Comparison of ENCODE assay signal across 26 cellular contexts in the genomic region with DNA sequence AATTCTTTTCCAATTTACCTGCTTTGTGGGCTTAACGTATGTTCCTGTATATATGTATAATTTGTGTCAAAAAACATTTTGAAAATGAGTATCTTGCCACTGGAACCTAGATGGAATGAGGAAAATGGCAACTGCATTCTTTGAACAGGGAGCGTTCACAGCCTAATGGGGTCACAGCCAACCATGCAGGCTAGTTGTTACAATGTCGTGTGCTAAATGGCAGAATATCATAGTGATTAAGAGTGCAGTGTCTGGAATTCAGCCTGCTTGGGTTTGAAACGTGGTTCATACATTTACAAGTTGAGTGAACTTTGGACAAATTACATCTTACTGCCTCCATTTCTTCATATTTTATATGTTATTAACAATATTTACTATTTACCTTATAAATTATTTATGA.
"Had no signal": no experiment of that assay in that cellular context is flagged by ENCODE, and none has a peak within 500 bp of the region (broad histone marks: within the 10 kb centered on the region; RNA-seq: fewer than 3 reads in every experiment).

No MANE protein-coding gene starts in this region.

- H3K27ac Mint-ChIP-seq: naive B cell; natural killer cell; stimulated activated effector memory CD8-positive, alpha-beta T cell treated with anti-CD3 and anti-CD28 coated beads, Interleukin-12 subunit alpha, Interleukin-12 subunit beta, amount 100 ng/mL, for 72 hours; stimulated activated naive B cell treated with anti-CD40 and anti-IgM and Interleukin-4, amounts not matched to agents 10 μg/mL and 1 μg/mL and 100 μg/mL, for 72 hours; stimulated activated naive CD8-positive, alpha-beta T cell treated with anti-CD3 and anti-CD28 coated beads, Interleukin-15, Interleukin-2, amounts not matched to agents 100 ng/mL and 50 ng/mL, for 24 hours had no signal

- H3K9me3 Mint-ChIP-seq: naive B cell; nephron; neural crest cell; stimulated activated naive B cell treated with anti-CD40 and anti-IgM and Interleukin-4, amounts not matched to agents 10 μg/mL and 1 μg/mL and 100 μg/mL, for 72 hours had no signal

- H3K27ac ChIP-seq: neutrophil, pancreas, psoas muscle, right lobe of liver, sigmoid colon, stomach, tibial artery, transverse colon, upper lobe of left lung, uterus had no signal

- H3K4me1 Mint-ChIP-seq: naive B cell; natural killer cell; stimulated activated effector memory CD8-positive, alpha-beta T cell treated with anti-CD3 and anti-CD28 coated beads, Interleukin-12 subunit alpha, Interleukin-12 subunit beta, amount 100 ng/mL, for 72 hours; stimulated activated naive B cell treated with anti-CD40 and anti-IgM and Interleukin-4, amounts not matched to agents 10 μg/mL and 1 μg/mL and 100 μg/mL, for 72 hours had no signal

- H3K36me3 ChIP-seq: neutrophil, pancreas, right lobe of liver, sigmoid colon, stomach, tibial artery, transverse colon, upper lobe of left lung, uterus had no signal

- DNase-seq: naive B cell; natural killer cell; nucleus accumbens; pancreas; psoas muscle; right cardiac atrium; right lobe of liver; sigmoid colon; small intestine; stimulated activated CD4-positive, alpha-beta T cell treated with anti-CD3 and anti-CD28 coated beads, Interleukin-15, amount 100 ng/mL, for 24 hours; stimulated activated CD4-positive, alpha-beta T cell treated with anti-CD3 and anti-CD28 coated beads, Interleukin-2, amount 100 ng/mL, for 24 hours; stimulated activated CD4-positive, alpha-beta T cell treated with anti-CD3 and anti-CD28 coated beads, Interleukin-2, amount 100 ng/mL, for 48 hours; stimulated activated CD4-positive, alpha-beta T cell treated with anti-CD3 and anti-CD28 coated beads, Interleukin-4, amount 100 ng/mL, for 24 hours; stimulated activated naive B cell treated with anti-CD40 and anti-IgM and Interleukin-4, amounts not matched to agents 10 μg/mL and 1 μg/mL and 100 μg/mL, for 72 hours; stimulated activated naive CD4-positive, alpha-beta T cell treated with Interleukin-2 at 50 U/mL for 16 hours; stomach; tibial artery; transverse colon; upper lobe of left lung; uterus had no signal

- H3K4me3 Mint-ChIP-seq: naive B cell; natural killer cell; nephron; neural crest cell; stimulated activated effector memory CD8-positive, alpha-beta T cell treated with anti-CD3 and anti-CD28 coated beads, Interleukin-12 subunit alpha, Interleukin-12 subunit beta, amount 100 ng/mL, for 72 hours; stimulated activated naive B cell treated with anti-CD40 and anti-IgM and Interleukin-4, amounts not matched to agents 10 μg/mL and 1 μg/mL and 100 μg/mL, for 72 hours; stimulated activated naive CD8-positive, alpha-beta T cell treated with anti-CD3 and anti-CD28 coated beads, Interleukin-15, Interleukin-2, amounts not matched to agents 100 ng/mL and 50 ng/mL, for 24 hours had no signal

- H3K27me3 Mint-ChIP-seq: naive B cell; progenitor cell of endocrine pancreas; stimulated activated naive B cell treated with anti-CD40 and anti-IgM and Interleukin-4, amounts not matched to agents 10 μg/mL and 1 μg/mL and 100 μg/mL, for 72 hours; stimulated activated naive CD8-positive, alpha-beta T cell treated with anti-CD3 and anti-CD28 coated beads, Interleukin-15, Interleukin-2, amounts not matched to agents 100 ng/mL and 50 ng/mL, for 24 hours had no signal

- H3K4me3 ChIP-seq: pancreas, psoas muscle, right lobe of liver, sigmoid colon, stomach, tibial artery, transverse colon, upper lobe of left lung, uterus had no signal

- ATAC-seq: natural killer cell; pancreas; psoas muscle; right cardiac atrium; right lobe of liver; stimulated activated effector memory CD8-positive, alpha-beta T cell treated with anti-CD3 and anti-CD28 coated beads, Interleukin-12 subunit alpha, Interleukin-12 subunit beta, amount 100 ng/mL, for 72 hours; stimulated activated naive B cell treated with anti-CD40 and anti-IgM and Interleukin-4, amounts not matched to agents 10 μg/mL and 1 μg/mL and 100 μg/mL, for 72 hours had no signal

- H3K9me3 ChIP-seq: neutrophil, pancreas, psoas muscle, right lobe of liver, sigmoid colon, stomach, tibial artery, transverse colon, upper lobe of left lung, uterus had no signal

- FAIRE-seq: pancreas, small intestine had no signal

- H3K36me3 Mint-ChIP-seq: naive B cell; natural killer cell; stimulated activated effector memory CD8-positive, alpha-beta T cell treated with anti-CD3 and anti-CD28 coated beads, Interleukin-12 subunit alpha, Interleukin-12 subunit beta, amount 100 ng/mL, for 72 hours; stimulated activated naive B cell treated with anti-CD40 and anti-IgM and Interleukin-4, amounts not matched to agents 10 μg/mL and 1 μg/mL and 100 μg/mL, for 72 hours had no signal

- H3K27me3 ChIP-seq: neutrophil, pancreas, right lobe of liver, sigmoid colon, stomach, tibial artery, transverse colon, upper lobe of left lung, uterus had no signal

- H3K4me1 ChIP-seq: pancreas, psoas muscle, right lobe of liver, upper lobe of left lung, uterus had no signal
